ENCODE assay signal across 11 cellular contexts in genomic region chr22:45290410-45290936, GRCh38. TPM values are rescaled to one million over a fixed set of nuclear protein-coding genes. Genes with fewer than 3 reads are reported as not detected.
DNase-seq lines count a peak whose midpoint lies in the region; ATAC-seq and TF ChIP-seq lines count a peak whose summit lies in the region.
"Had no signal": no experiment of that assay in that cellular context is flagged by ENCODE, and none has a peak within 500 bp of the region (broad histone marks: within the 10 kb centered on the region; RNA-seq: fewer than 3 reads in every experiment).

No MANE protein-coding gene starts in this region.

- peaks cover 13% of the 10 kb centered on the region for H3K4me1 Mint-ChIP-seq in endodermal cell

- peaks cover 18% of the 10 kb centered on the region for H3K27me3 Mint-ChIP-seq in endodermal cell (ENCODE audit: insufficient read depth)
- H3K27me3 Mint-ChIP-seq: IgD-negative memory B cell had no signal

- H3K9me3 Mint-ChIP-seq in endodermal cell = no peaks in the 10 kb centered on the region
- H3K9me3 Mint-ChIP-seq: IgD-negative memory B cell had no signal

- no peak overlapping the region for H3K9ac ChIP-seq in endodermal cell (ENCODE audit: extremely low read depth, low read length, poor library complexity, severe bottlenecking)
- no peak overlapping the region for H3K9ac ChIP-seq in parathyroid adenoma

- H3K4me1 ChIP-seq in endodermal cell (ENCODE audit: control insufficient read depth, insufficient read depth, low read length) (peaks cover 9% of the 10 kb centered on the region), parathyroid adenoma (peaks cover 2% of the 10 kb centered on the region)

- H3K27ac ChIP-seq in endodermal cell (ENCODE audit: low read depth, low read length) = no peak overlapping the region
- no peak overlapping the region for H3K27ac ChIP-seq in parathyroid adenoma

- H3K9me3 ChIP-seq in endodermal cell (ENCODE audit: control insufficient read depth, low read length) (no peaks in the 10 kb centered on the region), parathyroid adenoma (ENCODE audit: control insufficient read depth, low read length) (no peaks in the 10 kb centered on the region)

- H3K27me3 ChIP-seq in endodermal cell (ENCODE audit: control insufficient read depth, insufficient read depth, low read length, poor library complexity, severe bottlenecking) (peaks cover 6% of the 10 kb centered on the region), parathyroid adenoma (ENCODE audit: control insufficient read depth, insufficient read depth, low read length) (no peaks in the 10 kb centered on the region)

- H3K4me2 ChIP-seq in parathyroid adenoma (ENCODE audit: low read length) = peak overlapping the region; percentile 52

- H3K4me3 ChIP-seq in endodermal cell (ENCODE audit: low read length) (no peak overlapping the region), parathyroid adenoma (ENCODE audit: low read depth, low read length) (no peak overlapping the region)

- DNase-seq in EL = peak; percentile 72
- DNase-seq in NCI-H524 (lab: John Stamatoyannopoulos, UW) = peak; percentile 84 to 91
- peak; percentile 77 for DNase-seq in endodermal cell
- DNase-seq in medulla oblongata (ENCODE audit: extremely low spot score) = no peak
- DNase-seq in occipital lobe (lab: John Stamatoyannopoulos, UW) = no peak
- DNase-seq: cerebellar nuclear complex; stimulated activated naive CD4-positive, alpha-beta T cell treated with Interleukin-2 at 50 U/mL for 16 hours had no signal

- H3K36me3 ChIP-seq in endodermal cell (ENCODE audit: control insufficient read depth, insufficient read depth, low read length) = no peaks in the 10 kb centered on the region
- no peaks in the 10 kb centered on the region for H3K36me3 ChIP-seq in parathyroid adenoma (ENCODE audit: control insufficient read depth, insufficient read depth, low read length)

- no peak overlapping the region for H3K4me3 Mint-ChIP-seq in endodermal cell

- WGBS in endodermal cell (ENCODE audit: insufficient coverage in 1 of 2, insufficient read length in 1 of 2), 2 experiments = 47 to 52% methylated on average over 16 to 18 of the region's 18 CpGs

- H3K27ac Mint-ChIP-seq in endodermal cell = no peak overlapping the region

- H2AFZ ChIP-seq in parathyroid adenoma = peak overlapping the region; percentile 33

- ATAC-seq in GM21423 (IDR thresholded peaks at IDR 0.05; ENCODE audit: unreplicated experiment) (no peak), GM18868 (IDR thresholded peaks at IDR 0.05; ENCODE audit: unreplicated experiment) (no peak)

- H3K79me2 ChIP-seq in parathyroid adenoma = no peaks in the 10 kb centered on the region

- TF ChIP-seq CTCF in endodermal cell (conservative IDR thresholded peaks at IDR 0.05) = no peak
- no peak for TF ChIP-seq CTCF in parathyroid adenoma (IDR thresholded peaks at IDR 0.05)

- H3K36me3 Mint-ChIP-seq in endodermal cell (ENCODE audit: low read depth) = no peaks in the 10 kb centered on the region
- H3K36me3 Mint-ChIP-seq: IgD-negative memory B cell had no signal

RNA-seq across cellular contexts. Expression of gene UPK3A, which starts 5.7 kb away (rescaled TPM):
- not detected for total RNA-seq in endodermal cell
- 0.21 TPM for polyA plus RNA-seq in endodermal cell (2013, experiment 1 of 2)
- polyA plus RNA-seq in endodermal cell (2013, experiment 2 of 2) = not detected
- not detected for total RNA-seq in occipital lobe

RNA-seq across cellular contexts. Expression of gene FAM118A, which starts 19.3 kb away (rescaled TPM):
- total RNA-seq in endodermal cell (100 to 1,000 TPM in 1 of 2 donors, 10 to 100 TPM in 1; 46.3 to 143 TPM), occipital lobe (6.2 TPM)
- polyA plus RNA-seq in endodermal cell (2013, experiment 1 of 2) = 31.2 TPM
- 25.4 TPM for polyA plus RNA-seq in endodermal cell (2013, experiment 2 of 2)

RNA-seq across cellular contexts. Expression of gene KIAA0930, which starts 49.8 kb away (rescaled TPM):
- total RNA-seq in endodermal cell (10 to 100 TPM; 36.2 to 47.8 TPM), occipital lobe (61.0 TPM)
- polyA plus RNA-seq in endodermal cell (2013, experiment 1 of 2) = 38.3 TPM
- polyA plus RNA-seq in endodermal cell (2013, experiment 2 of 2) = 36.4 TPM

Comparison
In these comparisons a context has a peak if more than half of its experiments do, and no peak if none do; other contexts are left out.
1. DNase-seq: peak in EL (single experiment), NCI-H524 (2 of 2) and endodermal cell (single experiment); none in medulla oblongata (single experiment) and occipital lobe (single experiment).